38 cellular contexts compared by ENCODE assay signal in genomic region chr15:79034284-79034683, GRCh38. TPM values are rescaled to one million over a fixed set of nuclear protein-coding genes. Genes with fewer than 3 reads are reported as not detected.
A peak's percentile ranks its signal among the peaks of the same experiment; 100 is the strongest.
DNase-seq lines count a peak whose midpoint lies in the region; ATAC-seq, FAIRE-seq and TF ChIP-seq lines count a peak whose summit lies in the region.
"Had no signal": no experiment of that assay in that cellular context is flagged by ENCODE, and none has a peak within 500 bp of the region (broad histone marks: within the 10 kb centered on the region; RNA-seq: fewer than 3 reads in every experiment).

No MANE protein-coding gene starts in this region.

- no peaks in the 10 kb centered on the region for H3K36me3 Mint-ChIP-seq in naive thymus-derived CD8-positive, alpha-beta T cell
- H3K36me3 Mint-ChIP-seq: CD14-positive monocyte; CD4-positive, alpha-beta memory T cell; CD4-positive, CD25-positive, alpha-beta regulatory T cell; CD8-positive, alpha-beta memory T cell; CD8-positive, alpha-beta T cell had no signal

- BruUV-seq in K562 (replicated peaks; lab: Mats Ljungman, UMichigan), result no TSS peak

- H3K4me1 ChIP-seq in HEK293 (ENCODE audit: control insufficient read depth, insufficient read depth, low read length) (no peaks in the 10 kb centered on the region), OCI-LY3 (ENCODE audit: low read length) (peaks cover 23% of the 10 kb centered on the region), K562 (replicated peaks in 1 of 2; ENCODE audit: control insufficient read depth in 2 of 2, insufficient read depth in 2 of 2, low read length in 2 of 2) (peaks cover 0 to 4% of the 10 kb centered on the region in 2 experiments; a peak in 2 of 5 replicates)
- H3K4me1 ChIP-seq: A549, BE2C, Caco-2 had no signal

- TF ChIP-seq EP300 in K562 (IDR thresholded peaks at IDR 0.05; ENCODE audit: low read length), result no peak

- H3K36me3 ChIP-seq in HEK293 (ENCODE audit: control insufficient read depth in 2 of 2, insufficient read depth in 1 of 2, low read length in 2 of 2) (no peaks in the 10 kb centered on the region), OCI-LY3 (replicated peaks; ENCODE audit: low read depth, low read length) (no peaks in the 10 kb centered on the region), K562 (ENCODE audit: control insufficient read depth, insufficient read depth, low read length) (no peaks in the 10 kb centered on the region)
- H3K36me3 ChIP-seq: BE2C; BLaER1; BLaER1 treated with 17β-estradiol and CSF1 and Interleukin-3, amounts not matched to agents 10 nM and 100 nM had no signal

- H3K27me3 ChIP-seq in OCI-LY3 (ENCODE audit: low read depth, low read length) (no peaks in the 10 kb centered on the region), K562 (ENCODE audit: control insufficient read depth in 2 of 2, insufficient read depth in 2 of 2, low read length in 2 of 2) (peaks cover 13 to 55% of the 10 kb centered on the region in 2 experiments)
- H3K27me3 ChIP-seq: BE2C had no signal

- no peak for TF ChIP-seq RAD21 in K562 (CRISPR knock-in tag; conservative IDR thresholded peaks at IDR 0.05 in 1 of 2, IDR thresholded peaks at IDR 0.05 in 1 of 2)

- H3K27me3 Mint-ChIP-seq in naive thymus-derived CD8-positive, alpha-beta T cell, result peaks cover 0 to 25% (median 16%) of the 10 kb centered on the region in 5 donors

- in situ Hi-C loops in K562 (cut with MboI), result no loop called here

- ATAC-seq in K562 (no peak), GM18909 (IDR thresholded peaks at IDR 0.05; ENCODE audit: poor library complexity, unreplicated experiment) (no peak), HG03097 (IDR thresholded peaks at IDR 0.05; ENCODE audit: low FRiP score, unreplicated experiment) (no peak)
- ATAC-seq in naive thymus-derived CD8-positive, alpha-beta T cell, result no peak
- ATAC-seq: CD8-positive, alpha-beta T cell had no signal

- H3K9me3 Mint-ChIP-seq in naive thymus-derived CD8-positive, alpha-beta T cell, result no peaks in the 10 kb centered on the region
- H3K9me3 Mint-ChIP-seq: CD4-positive, alpha-beta T cell; CD8-positive, alpha-beta memory T cell; CD8-positive, alpha-beta T cell had no signal

- no peak overlapping the region for H3K4me3 Mint-ChIP-seq in naive thymus-derived CD8-positive, alpha-beta T cell
- H3K4me3 Mint-ChIP-seq: B cell; CD14-positive monocyte; CD4-positive, alpha-beta memory T cell; CD4-positive, alpha-beta T cell; CD4-positive, CD25-positive, alpha-beta regulatory T cell; CD8-positive, alpha-beta memory T cell; CD8-positive, alpha-beta T cell had no signal

- H3K4me3 ChIP-seq in HEK293 (ENCODE audit: low read depth, low read length) (no peak overlapping the region), OCI-LY3 (ENCODE audit: low read length) (no peak overlapping the region), K562 (no peak overlapping the region)
- H3K4me3 ChIP-seq: A549; BLaER1; BLaER1 treated with 17β-estradiol and CSF1 and Interleukin-3, amounts not matched to agents 10 nM and 100 nM had no signal

- no peaks in the 10 kb centered on the region for H3K4me1 Mint-ChIP-seq in naive thymus-derived CD8-positive, alpha-beta T cell
- H3K4me1 Mint-ChIP-seq: B cell; CD4-positive, alpha-beta memory T cell; CD4-positive, CD25-positive, alpha-beta regulatory T cell; CD8-positive, alpha-beta memory T cell had no signal

- no peak overlapping the region for H3K27ac Mint-ChIP-seq in naive thymus-derived CD8-positive, alpha-beta T cell
- H3K27ac Mint-ChIP-seq: B cell; CD14-positive monocyte; CD4-positive, alpha-beta memory T cell; CD4-positive, alpha-beta T cell; CD4-positive, CD25-positive, alpha-beta regulatory T cell; CD8-positive, alpha-beta memory T cell; CD8-positive, alpha-beta T cell had no signal

- H3K79me2 ChIP-seq in OCI-LY3 (ENCODE audit: low read length), result no peaks in the 10 kb centered on the region
- H3K79me2 ChIP-seq in K562 (ENCODE audit: control insufficient read depth, insufficient read depth, low read length), result no peaks in the 10 kb centered on the region

- H4K20me1 ChIP-seq in OCI-LY3 (ENCODE audit: insufficient read depth, low read length) (no peaks in the 10 kb centered on the region), K562 (replicated peaks; ENCODE audit: control insufficient read depth, insufficient read depth, low read length) (no peaks in the 10 kb centered on the region)
- H4K20me1 ChIP-seq: BLaER1; BLaER1 treated with 17β-estradiol and CSF1 and Interleukin-3, amounts not matched to agents 10 nM and 100 nM had no signal

- TF ChIP-seq CTCF in HEK293 (tag by site-specific recombination; IDR thresholded peaks at IDR 0.05) (no peak), OCI-LY3 (IDR thresholded peaks at IDR 0.05; ENCODE audit: low read depth, low read length) (no peak), K562 (IDR thresholded peaks at IDR 0.05 in 2 of 3, conservative IDR thresholded peaks at IDR 0.05 in 1 of 3; ENCODE audit: insufficient read depth in 2 of 3, low read depth in 1 of 3, low read length in 3 of 3) (no peak)

- TF ChIP-seq POLR2A in K562 (conservative IDR thresholded peaks at IDR 0.05), result no peak

- H3K9ac ChIP-seq in OCI-LY3 (ENCODE audit: low read length), result no peak overlapping the region
- no peak overlapping the region for H3K9ac ChIP-seq in K562 (ENCODE audit: insufficient read depth in 1 of 2, low read depth in 2 of 2, low read length in 2 of 2)
- H3K9ac ChIP-seq: BLaER1; BLaER1 treated with 17β-estradiol and CSF1 and Interleukin-3, amounts not matched to agents 10 nM and 100 nM had no signal

- H3K9me1 ChIP-seq in K562 (ENCODE audit: control insufficient read depth, insufficient read depth, low read length), result no peaks in the 10 kb centered on the region

- H3K27ac ChIP-seq in HEK293 (ENCODE audit: extremely low read depth, low read depth, low read length) (no peak overlapping the region), OCI-LY3 (ENCODE audit: low read length) (peak overlapping the region; percentile 51; the same call in 1 of the 2 replicates), K562 (ENCODE audit: extremely low read depth, low read depth, low read length) (no peak overlapping the region)
- H3K27ac ChIP-seq: 22Rv1; A549; BLaER1; BLaER1 treated with 17β-estradiol and CSF1 and Interleukin-3, amounts not matched to agents 10 nM and 100 nM; C4-2B had no signal

- DNase-seq in GM19239 (ENCODE audit: insufficient read length, low spot score) (no peak), K562 (ENCODE audit: extremely low read depth in 1 of 4, low spot score in 3 of 4) (no peak), retina (no peak)
- DNase-seq in naive thymus-derived CD8-positive, alpha-beta T cell, result no peak
- DNase-seq: 8988T; ACHN; AML-193; BE2C; C1 segment of cervical spinal cord; Caco-2; Calu3; CD4-positive, alpha-beta memory T cell; CD4-positive, alpha-beta T cell; CD4-positive, CD25-positive, alpha-beta regulatory T cell; CD8-positive, alpha-beta memory T cell; CD8-positive, alpha-beta T cell; COR-L47; DMS 273 treated with DMSO at 0.1 percent for 48 hours; DMS153; DMS53; DMS79; DMS79 treated with DMSO at 0.1 percent for 48 hours; DND-41; EL had no signal

- WGBS in K562 (ENCODE audit: insufficient coverage, low coverage, missing lambda C conversion rate), result 0% methylated on average over 1 of the region's 1 CpG

- CTCF ChIA-PET in HEK293 (lab: Yijun Ruan, JAX), result interaction anchor here (15.3 kb wide), 1 partner anchor 149 kb away, joined by 455 read pairs; no protein-coding TSS in a partner anchor
- CTCF ChIA-PET in K562 (lab: Yijun Ruan, JAX; ENCODE audit: low intra/inter-chr PET ratio), result no interaction called here

- H3K9me3 ChIP-seq in HEK293 (ENCODE audit: control insufficient read depth, insufficient read depth, low read depth, low read length), result no peaks in the 10 kb centered on the region
- no peaks in the 10 kb centered on the region for H3K9me3 ChIP-seq in OCI-LY3 (ENCODE audit: insufficient read depth, low read length)
- H3K9me3 ChIP-seq in K562 (replicated peaks; ENCODE audit: control insufficient read depth, insufficient read depth, low read depth, low read length), result no peaks in the 10 kb centered on the region
- H3K9me3 ChIP-seq: BE2C, Caco-2 had no signal

- H3K4me2 ChIP-seq in OCI-LY3 (ENCODE audit: low read length), result no peak overlapping the region
- H3K4me2 ChIP-seq in K562 (ENCODE audit: insufficient read depth, low read length), result no peak overlapping the region
- H3K4me2 ChIP-seq: A549, BLaER1 had no signal

- FAIRE-seq in GM19239 (lab: Jason Lieb, UNC) (peak; percentile 66), K562 (lab: Jason Lieb, UNC) (no peak)
- FAIRE-seq: A204.1, A549, D721Med had no signal

- POLR2A ChIA-PET in HEK293 (lab: Yijun Ruan, JAX), result no interaction called here
- POLR2A ChIA-PET in K562 (lab: Yijun Ruan, JAX), result interaction anchor here (0.8 to 1.1 kb wide), 2 partner anchors 126 to 365 kb away, joined by 3 read pairs; no protein-coding TSS in a partner anchor
- POLR2A ChIA-PET in naive thymus-derived CD8-positive, alpha-beta T cell (lab: Charles Lee), result no interaction called here

- intact Hi-C loops in K562 (cut with micrococcal nuclease), result loop anchor here (10.0 kb wide), 1 partner anchor 71 kb away; no protein-coding TSS in a partner anchor

- H2AFZ ChIP-seq in OCI-LY3 (ENCODE audit: low read depth, low read length) (no peak overlapping the region), K562 (ENCODE audit: low read depth, low read length) (no peak overlapping the region)

TF ChIP-seq in HEK293, 187 proteins besides CTCF, POLR2A, EP300 and RAD21 (continues in another document):
- TF ChIP-seq ZNF140 (tag by site-specific recombination; IDR thresholded peaks at IDR 0.05), result peak; percentile 96

TF ChIP-seq in K562, 482 proteins besides CTCF, POLR2A, EP300 and RAD21 (continues in another document):
- no peak for TF ChIP-seq OTX1 (CRISPR knock-in tag; IDR thresholded peaks at IDR 0.05)

RNA-seq across cellular contexts. Expression of gene RASGRF1, which starts 56.3 kb away (rescaled TPM):
- total RNA-seq in K562 (2011; cell fraction: chromatin; rRNA removed; ENCODE audit: low replicate concordance), result 0.46 and 0.53 TPM in 2 replicates
- 0.13 and 0.17 TPM in 2 replicates for total RNA-seq in K562 (2011; cell fraction: nucleolus; rRNA removed)
- total RNA-seq in K562 (2011; cell fraction: nucleoplasm; rRNA removed), result 1.5 TPM in 1 of 2 replicates, not detected in the other
- not detected in 2 replicates for total RNA-seq in K562 (2014; rRNA removed)
- 0.04 TPM in 1 of 2 replicates, not detected in the other for total RNA-seq in K562 (2014; rRNA removed; fragmentation: Illumina TruSeq; extraction: Trizol)
- total RNA-seq in K562 (2015; rRNA removed; fragmentation: Illumina TruSeq; extraction: Trizol), result 0.04 TPM in 2 replicates
- 0.58 TPM in 1 of 2 replicates, not detected in the other for total RNA-seq in K562 (2021)
- polyA plus RNA-seq in K562 (2011; rRNA removed), result 0.03 and 0.07 TPM in 2 replicates
- 0.03 and 0.07 TPM in 2 replicates for polyA plus RNA-seq in K562 (2011; cell fraction: cytosol; rRNA removed)
- polyA plus RNA-seq in K562 (2011; cell fraction: nucleus; rRNA removed), result 0.11 and 0.61 TPM in 2 replicates
- 0.08 and 0.22 TPM in 2 replicates for polyA plus RNA-seq in K562 (2012)
- polyA plus RNA-seq in K562 (2014; fragmentation: Illumina TruSeq; extraction: Trizol), result 0.04 and 0.16 TPM in 2 replicates
- polyA plus RNA-seq in K562 (2014; fragmentation: Nextera tagmentation; extraction: Ambion mirVana), result under 1 TPM; 0.03 to 0.06 TPM
- 0.40 TPM in 1 of 2 replicates, not detected in the other for polyA plus RNA-seq in K562 (2014; rRNA removed)
- 0.88 TPM in 1 of 2 replicates, not detected in the other for polyA minus RNA-seq in K562 (2011; rRNA and poly(A)+ RNA removed)
- not detected in 2 replicates for polyA minus RNA-seq in K562 (2011; cell fraction: cytosol; rRNA and poly(A)+ RNA removed)
- polyA minus RNA-seq in K562 (2011; cell fraction: nucleus; rRNA and poly(A)+ RNA removed), result 0.27 TPM in 1 of 2 replicates, not detected in the other
- total RNA-seq in naive thymus-derived CD8-positive, alpha-beta T cell, result under 1 TPM in 1 of 2 experiments, not detected in 1; 0.14 TPM
- polyA plus RNA-seq in naive thymus-derived CD8-positive, alpha-beta T cell, result not detected
- total RNA-seq: CD4-positive, alpha-beta memory T cell; CD4-positive, alpha-beta T cell; CD4-positive, CD25-positive, alpha-beta regulatory T cell; CD8-positive, alpha-beta memory T cell; CD8-positive, alpha-beta T cell; Daoy had no signal
- polyA plus RNA-seq: CD14-positive monocyte; CD4-positive, alpha-beta memory T cell; CD4-positive, CD25-positive, alpha-beta regulatory T cell; CD8-positive, alpha-beta memory T cell had no signal
